Comparison of ENCODE assay signal across 30 cellular contexts in the genomic region with DNA sequence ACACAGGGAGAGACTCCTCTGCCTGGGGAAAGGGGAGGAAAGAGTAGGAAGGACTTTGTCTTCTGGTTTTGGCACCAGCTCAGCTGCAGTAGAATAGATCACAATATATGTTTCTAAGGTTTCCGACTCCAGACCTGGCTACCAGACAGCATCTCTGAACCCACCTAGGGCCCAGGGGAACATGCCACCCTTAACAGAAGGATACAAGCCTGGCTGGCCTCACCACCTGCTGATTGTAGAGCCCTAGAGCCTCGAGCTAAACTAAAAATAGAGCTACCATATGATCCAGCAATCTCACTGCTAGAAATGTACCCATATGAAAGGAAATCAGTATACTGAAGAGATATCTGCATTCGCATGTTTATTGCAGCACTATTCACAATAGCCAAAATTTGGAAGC.
A peak's percentile ranks its signal among the peaks of the same experiment; 100 is the strongest.
DNase-seq lines count a peak whose midpoint lies in the region; ATAC-seq and TF ChIP-seq lines count a peak whose summit lies in the region.
"Had no signal": no experiment of that assay in that cellular context is flagged by ENCODE, and none has a peak within 500 bp of the region (broad histone marks: within the 10 kb centered on the region; RNA-seq: fewer than 3 reads in every experiment).

No MANE protein-coding gene starts in this region.

- CTCF ChIA-PET in A673 (lab: Charles Lee), result no interaction called here

- no peaks in the 10 kb centered on the region for H3K27me3 ChIP-seq in A673 (replicated peaks; ENCODE audit: insufficient read depth, low read depth, low read length, poor library complexity)
- H3K27me3 ChIP-seq in endodermal cell (ENCODE audit: control insufficient read depth, insufficient read depth, low read length, poor library complexity, severe bottlenecking), result no peaks in the 10 kb centered on the region
- H3K27me3 ChIP-seq: heart right ventricle, transverse colon had no signal

- no peaks in the 10 kb centered on the region for H3K9me3 ChIP-seq in A673 (ENCODE audit: low read depth, low read length, poor library complexity, severe bottlenecking)
- H3K9me3 ChIP-seq in endodermal cell (ENCODE audit: control insufficient read depth, low read length), result no peaks in the 10 kb centered on the region
- H3K9me3 ChIP-seq: lower lobe of right lung, transverse colon had no signal

- H3K4me1 ChIP-seq in A673 (ENCODE audit: insufficient read depth, low read length, poor library complexity, severe bottlenecking) (no peaks in the 10 kb centered on the region), endodermal cell (ENCODE audit: control insufficient read depth, insufficient read depth, low read length) (no peaks in the 10 kb centered on the region)
- H3K4me1 ChIP-seq: lower lobe of right lung, transverse colon had no signal

- intact Hi-C loops in A673 (cut with micrococcal nuclease; ENCODE audit: unreplicated experiment), result no loop called here

- H3K36me3 Mint-ChIP-seq in endodermal cell (ENCODE audit: low read depth) (no peaks in the 10 kb centered on the region), HFFc6 (ENCODE audit: low read depth) (peaks cover 4% of the 10 kb centered on the region)

- BruUV-seq in A673 (replicated peaks; lab: Mats Ljungman, UMichigan), result no TSS peak

- H3K4me1 Mint-ChIP-seq in endodermal cell, result peaks cover 12% of the 10 kb centered on the region
- peaks cover 19% of the 10 kb centered on the region for H3K4me1 Mint-ChIP-seq in HFFc6 (ENCODE audit: low read depth)

- H3K36me3 ChIP-seq in A673 (ENCODE audit: insufficient read depth, low read length, poor library complexity, severe bottlenecking), result no peaks in the 10 kb centered on the region
- H3K36me3 ChIP-seq in endodermal cell (ENCODE audit: control insufficient read depth, insufficient read depth, low read length), result no peaks in the 10 kb centered on the region
- H3K36me3 ChIP-seq: heart right ventricle, lower lobe of right lung, transverse colon had no signal

- H3K27ac Mint-ChIP-seq in endodermal cell, result peak overlapping the region; percentile 52
- H3K27ac Mint-ChIP-seq in HFFc6, result no peak overlapping the region
- H3K27ac Mint-ChIP-seq: activated naive CD8-positive, alpha-beta T cell treated with anti-CD3 and anti-CD28 coated beads, Interleukin-2, amount 50 U/mL, for 24 hours; activated T-cell treated with anti-CD3 and anti-CD28 coated beads, Interleukin-2, amount 50 U/mL, for 24 hours; CD4-positive, alpha-beta T cell; effector memory CD8-positive, alpha-beta T cell; nephron had no signal

- H3K27ac ChIP-seq in A673 (ENCODE audit: low read depth, low read length, poor library complexity, severe bottlenecking), result no peak overlapping the region
- H3K27ac ChIP-seq in endodermal cell (ENCODE audit: low read depth, low read length), result no peak overlapping the region
- H3K27ac ChIP-seq: heart right ventricle, lower lobe of right lung, PC-9, transverse colon, VCaP had no signal

- POLR2A ChIA-PET in A673 (lab: Charles Lee; ENCODE audit: low non-redundant PET), result no interaction called here

- no peak for ATAC-seq in stimulated activated naive CD8-positive, alpha-beta T cell treated with anti-CD3 and anti-CD28 coated beads, Interleukin-15, Interleukin-2, amounts not matched to agents 100 U/mL and 50 U/mL, for 24 hours
- ATAC-seq in HG03460 (IDR thresholded peaks at IDR 0.05; ENCODE audit: unreplicated experiment), result no peak
- ATAC-seq: activated naive CD8-positive, alpha-beta T cell treated with anti-CD3 and anti-CD28 coated beads, Interleukin-2, amount 50 U/mL, for 24 hours; effector memory CD8-positive, alpha-beta T cell; esophagus mucosa; heart right ventricle; lower lobe of right lung had no signal

- no peak overlapping the region for H3K9ac ChIP-seq in endodermal cell (ENCODE audit: extremely low read depth, low read length, poor library complexity, severe bottlenecking)

- H3K4me3 Mint-ChIP-seq in endodermal cell (no peak overlapping the region), HFFc6 (no peak overlapping the region)
- H3K4me3 Mint-ChIP-seq: activated naive CD8-positive, alpha-beta T cell treated with anti-CD3 and anti-CD28 coated beads, Interleukin-2, amount 50 U/mL, for 24 hours; activated T-cell treated with anti-CD3 and anti-CD28 coated beads, Interleukin-2, amount 50 U/mL, for 24 hours; CD4-positive, alpha-beta T cell; effector memory CD8-positive, alpha-beta T cell; nephron had no signal

- 93 to 95% methylated on average over 2 to 3 of the region's 3 CpGs for WGBS in endodermal cell (ENCODE audit: insufficient coverage in 1 of 2, insufficient read length in 1 of 2), 2 experiments

- peak; percentile 42 for DNase-seq in A673 (ENCODE audit: low spot score)
- peak; percentile 93 for DNase-seq in DMS153 (lab: John Stamatoyannopoulos, UW)
- peak; percentile 63 for DNase-seq in NCI-H1105 (lab: John Stamatoyannopoulos, UW)
- DNase-seq in endodermal cell, result no peak
- DNase-seq in stimulated activated naive CD8-positive, alpha-beta T cell treated with anti-CD3 and anti-CD28 coated beads, Interleukin-15, Interleukin-2, amounts not matched to agents 100 U/mL and 50 U/mL, for 24 hours, result no peak
- DNase-seq in HFFc6, result no peak
- DNase-seq: activated CD4-positive, alpha-beta T cell treated with anti-CD3 and anti-CD28 coated beads for 48 hours; activated gamma-delta T cell; activated naive CD8-positive, alpha-beta T cell treated with anti-CD3 and anti-CD28 coated beads, Interleukin-2, amount 50 U/mL, for 24 hours; activated T-cell treated with anti-CD3 and anti-CD28 coated beads, Interleukin-2, amount 50 U/mL, for 24 hours; caudate nucleus; CD4-positive, alpha-beta T cell; cortex of kidney; effector memory CD8-positive, alpha-beta T cell; foreskin fibroblast; heart right ventricle; KBM-7; kidney glomerular epithelial cell; lower lobe of right lung; NCI-H187 treated with DMSO at 0.1 percent for 48 hours; NK-92 treated with Interleukin-12 subunit alpha and Interleukin-12 subunit beta, amount 100 ng/mL, for 24 hours; PC-9; Right ventricle myocardium superior; SW 1271; T-helper 9 cell; transverse colon had no signal

- no peaks in the 10 kb centered on the region for H3K9me3 Mint-ChIP-seq in endodermal cell
- H3K9me3 Mint-ChIP-seq in HFFc6, result peaks cover 4% of the 10 kb centered on the region
- H3K9me3 Mint-ChIP-seq: activated naive CD8-positive, alpha-beta T cell treated with anti-CD3 and anti-CD28 coated beads, Interleukin-2, amount 50 U/mL, for 24 hours; activated T-cell treated with anti-CD3 and anti-CD28 coated beads, Interleukin-2, amount 50 U/mL, for 24 hours; CD4-positive, alpha-beta T cell; effector memory CD8-positive, alpha-beta T cell; nephron had no signal

- H3K4me3 ChIP-seq in A673 (ENCODE audit: low read depth, low read length, poor library complexity, severe bottlenecking) (no peak overlapping the region), endodermal cell (ENCODE audit: low read length) (no peak overlapping the region)
- H3K4me3 ChIP-seq: heart right ventricle, lower lobe of right lung, PC-9, transverse colon had no signal

- H3K27me3 Mint-ChIP-seq in endodermal cell (ENCODE audit: insufficient read depth) (no peaks in the 10 kb centered on the region), HFFc6 (ENCODE audit: insufficient read depth) (peaks cover 2% of the 10 kb centered on the region)
- H3K27me3 Mint-ChIP-seq: activated naive CD8-positive, alpha-beta T cell treated with anti-CD3 and anti-CD28 coated beads, Interleukin-2, amount 50 U/mL, for 24 hours; activated T-cell treated with anti-CD3 and anti-CD28 coated beads, Interleukin-2, amount 50 U/mL, for 24 hours; CD4-positive, alpha-beta T cell; effector memory CD8-positive, alpha-beta T cell had no signal

- TF ChIP-seq CTCF in A673 (conservative IDR thresholded peaks at IDR 0.05; ENCODE audit: low read depth, low read length) (no peak), endodermal cell (conservative IDR thresholded peaks at IDR 0.05) (no peak), HFFc6 (IDR thresholded peaks at IDR 0.05) (no peak)

Comparison
In these comparisons a context has a peak if more than half of its experiments do, and no peak if none do; other contexts are left out.
1. DNase-seq: peak in A673 (single experiment), DMS153 (single experiment) and NCI-H1105 (single experiment); none in endodermal cell (single experiment), stimulated activated naive CD8-positive, alpha-beta T cell treated with anti-CD3 and anti-CD28 coated beads, Interleukin-15, Interleukin-2, amounts not matched to agents 100 U/mL and 50 U/mL, for 24 hours (single experiment) and HFFc6 (single experiment).